ENCODE assay signal across 35 cellular contexts in genomic region chr4:169458575-169458974, GRCh38.
"Had no signal": no experiment of that assay in that cellular context is flagged by ENCODE, and none has a peak within 500 bp of the region (broad histone marks: within the 10 kb centered on the region; RNA-seq: fewer than 3 reads in every experiment).

No MANE protein-coding gene starts in this region.

- H3K36me3 ChIP-seq: MG63 had no signal

- H3K27me3 ChIP-seq: MG63 had no signal

- H3K9ac ChIP-seq: KMS-11 had no signal

- H3K9me3 ChIP-seq: MG63 had no signal

- H3K27ac ChIP-seq: KMS-11 had no signal

- H3K4me3 ChIP-seq: MG63 had no signal

- DNase-seq: Karpas-422, Kasumi-1, MG63, MM.1S, MV-4-11, NCI-H1048, NCI-H1092, NCI-H1092 treated with DMSO at 0.1 percent for 48 hours, NCI-H1105, NCI-H1105 treated with DMSO at 0.1 percent for 48 hours, NCI-H1417, NCI-H1417 treated with DMSO at 0.1 percent for 48 hours, NCI-H1436, NCI-H1436 treated with DMSO at 0.1 percent for 48 hours, NCI-H146, NCI-H1694, NCI-H1694 treated with DMSO at 0.1 percent for 48 hours, NCI-H187, NCI-H187 treated with DMSO at 0.1 percent for 48 hours, NCI-H1930, NCI-H2029, NCI-H2029 treated with DMSO at 0.1 percent for 48 hours, NCI-H2081, NCI-H2081 treated with DMSO at 0.1 percent for 48 hours, NCI-H2107, NCI-H2171, NCI-H2171 treated with DMSO at 0.1 percent for 48 hours, NCI-H2227 treated with DMSO at 0.1 percent for 48 hours, NCI-H226, NCI-H345, NCI-H446, NCI-H446 treated with DMSO at 0.1 percent for 48 hours, NCI-H510A, NCI-H510A treated with DMSO at 0.1 percent for 48 hours had no signal

- H3K4me2 ChIP-seq: KMS-11 had no signal
